In the genomic region with DNA sequence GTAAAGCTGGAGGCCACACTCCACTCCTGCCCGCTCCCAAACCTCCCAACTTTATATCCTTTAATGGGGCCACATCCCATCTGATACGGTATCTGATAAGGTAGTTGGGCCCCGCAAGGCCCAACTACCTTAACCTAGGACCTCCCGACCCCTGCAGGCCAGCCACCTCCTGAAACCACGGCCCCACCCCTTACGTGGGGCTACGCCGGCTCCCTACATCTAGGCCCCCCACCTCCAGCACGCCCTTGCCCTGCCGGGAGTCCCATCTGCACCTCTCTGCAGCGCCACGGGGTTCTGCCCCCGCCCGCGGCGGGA, we compare ENCODE assay signal across 8 cellular contexts.
DNase-seq lines count a peak whose midpoint lies in the region; ATAC-seq lines count a peak whose summit lies in the region.

No MANE protein-coding gene starts in this region.

- H3K4me1 Mint-ChIP-seq in memory B cell: peaks cover 28% of the 10 kb centered on the region

- ATAC-seq in HG02938 (IDR thresholded peaks at IDR 0.05; ENCODE audit: unreplicated experiment): peak; percentile 10
- peak; percentile 3 for ATAC-seq in memory B cell (ENCODE audit: low read depth)

- peak overlapping the region; percentile 95 for H3K4me3 Mint-ChIP-seq in memory B cell

- no peaks in the 10 kb centered on the region for H3K27me3 Mint-ChIP-seq in memory B cell

- H3K36me3 ChIP-seq in adipocyte (ENCODE audit: control insufficient read depth, insufficient read depth, low read length, severe bottlenecking): peaks cover 38% of the 10 kb centered on the region

- no peaks in the 10 kb centered on the region for H3K27me3 ChIP-seq in adipocyte (replicated peaks; ENCODE audit: control insufficient read depth, insufficient read depth, low read length)

- H3K27ac Mint-ChIP-seq in memory B cell: peak overlapping the region; percentile 85

- DNase-seq in adipocyte (ENCODE audit: low read depth) (no peak), memory B cell (ENCODE audit: low spot score in 2 of 2) (no peak), DMS79 (lab: John Stamatoyannopoulos, UW) (no peak), NCI-H1092 treated with DMSO at 0.1 percent for 48 hours (lab: John Stamatoyannopoulos, UW) (no peak)
- DNase-seq in activated CD8-positive, alpha-beta memory T cell treated with anti-CD3 and anti-CD28 coated beads, Interleukin-2, amount 50 U/mL, for 4 hours: no peak
- no peak for DNase-seq in activated CD8-positive, alpha-beta memory T cell treated with anti-CD3 and anti-CD28 coated beads, Interleukin-2, amount 50 U/mL, for 48 hours

- no peaks in the 10 kb centered on the region for H3K9me3 ChIP-seq in adipocyte (ENCODE audit: control insufficient read depth, low read length)

- H3K4me3 ChIP-seq in GM08714 (ENCODE audit: low read length) (peak overlapping the region; percentile 67), adipocyte (ENCODE audit: low read length) (peak overlapping the region; percentile 80)

- H3K9ac ChIP-seq in adipocyte (ENCODE audit: low read length): peak overlapping the region; percentile 81

- peaks cover 28% of the 10 kb centered on the region for H3K4me1 ChIP-seq in adipocyte (ENCODE audit: control insufficient read depth, insufficient read depth, low read length)

- peaks cover 15% of the 10 kb centered on the region for H3K36me3 Mint-ChIP-seq in memory B cell

- no peaks in the 10 kb centered on the region for H3K9me3 Mint-ChIP-seq in memory B cell
